In the genomic region with DNA sequence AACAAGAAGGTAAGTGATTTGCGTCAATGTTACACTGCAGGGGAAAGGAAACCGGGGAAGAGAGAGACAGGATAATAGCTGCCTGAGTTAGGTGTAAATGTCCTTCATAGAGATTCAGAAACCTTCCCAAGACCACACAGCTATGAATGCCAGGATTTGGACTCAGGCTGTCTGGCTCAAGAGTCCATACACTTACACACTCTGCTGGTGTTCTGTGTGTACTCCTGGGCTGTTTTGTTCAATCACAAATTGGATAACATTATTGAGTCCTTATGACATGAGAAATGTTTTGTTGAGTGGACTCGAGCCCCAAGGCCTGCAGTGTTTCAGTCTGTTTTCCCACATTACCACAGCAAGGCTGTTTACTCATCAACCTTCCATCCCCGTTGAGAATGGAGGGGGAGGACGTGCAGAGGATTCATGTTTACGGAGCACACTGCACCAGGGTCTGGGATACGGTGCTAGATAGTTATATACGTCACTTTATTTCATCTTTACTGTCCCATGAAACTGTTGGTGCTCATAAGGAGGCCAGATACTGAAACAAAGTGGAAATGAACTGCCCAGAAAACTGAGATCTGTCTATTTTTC, we compare ENCODE assay signal across 23 cellular contexts.
DNase-seq lines count a peak whose midpoint lies in the region; ATAC-seq, FAIRE-seq and TF ChIP-seq lines count a peak whose summit lies in the region.
"Had no signal": no experiment of that assay in that cellular context is flagged by ENCODE, and none has a peak within 500 bp of the region (broad histone marks: within the 10 kb centered on the region; RNA-seq: fewer than 3 reads in every experiment).

No MANE protein-coding gene starts in this region.

- H3K9ac ChIP-seq in liver (ENCODE audit: low read depth in 1 of 2, low read length in 2 of 2), result peak overlapping the region in 1 of 2 donors; percentile 73
- H3K9ac ChIP-seq: BLaER1 had no signal

- peak overlapping the region; percentile 34 for H3K27ac Mint-ChIP-seq in Caco-2 (ENCODE audit: unreplicated experiment)
- H3K27ac Mint-ChIP-seq: B cell; CD4-positive, CD25-positive, alpha-beta regulatory T cell; CD8-positive, alpha-beta T cell had no signal

- TF ChIP-seq EP300 in sigmoid colon (IDR thresholded peaks at IDR 0.05), result no peak

- WGBS in liver, result 42% methylated on average over 8 of the region's 8 CpGs
- WGBS in sigmoid colon, 2 donors, result 71 to 82% methylated on average over 8 of the region's 8 CpGs

- H3K4me1 ChIP-seq in Caco-2, result peaks cover 23% of the 10 kb centered on the region
- H3K4me1 ChIP-seq in liver (ENCODE audit: control insufficient read depth in 4 of 4, insufficient read depth in 4 of 4, low read length in 3 of 4), result peaks cover 3 to 66% (median 45%) of the 10 kb centered on the region in 4 donors
- no peaks in the 10 kb centered on the region for H3K4me1 ChIP-seq in sigmoid colon
- H3K4me1 ChIP-seq: BLaER1 had no signal

- TF ChIP-seq RAD21 in liver (IDR thresholded peaks at IDR 0.05), result peak in 1 of 2 donors; percentile 33

- H3K27me3 ChIP-seq in Caco-2 (replicated peaks; ENCODE audit: control insufficient read depth, insufficient read depth, low read length) (no peaks in the 10 kb centered on the region), bronchial epithelial cell (ENCODE audit: control insufficient read depth, insufficient read depth, low read length) (no peaks in the 10 kb centered on the region), liver (ENCODE audit: control insufficient read depth in 4 of 4, insufficient read depth in 4 of 4, low read length in 3 of 4) (no peaks in the 10 kb centered on the region), sigmoid colon (no peaks in the 10 kb centered on the region)
- H3K27me3 ChIP-seq: BLaER1 had no signal

- H3K27ac ChIP-seq in liver (ENCODE audit: low read depth in 1 of 2, low read length in 2 of 2) (peak overlapping the region; percentile 72 to 96), sigmoid colon (no peak overlapping the region)
- H3K27ac ChIP-seq: 22Rv1, BLaER1, C4-2B had no signal

- ATAC-seq in HG02870 (IDR thresholded peaks at IDR 0.05; ENCODE audit: unreplicated experiment), result no peak
- ATAC-seq: CD8-positive, alpha-beta T cell had no signal

- POLR2A ChIA-PET in Caco-2 (lab: Charles Lee), result no interaction called here

- TF ChIP-seq POLR2A in sigmoid colon (IDR thresholded peaks at IDR 0.05), result no peak

- no TSS peak for BruUV-seq in Caco-2 (replicated peaks; lab: Mats Ljungman, UMichigan)

- H3K9me3 ChIP-seq in Caco-2, result no peaks in the 10 kb centered on the region; the same call in 1 of the 2 replicates
- no peaks in the 10 kb centered on the region for H3K9me3 ChIP-seq in liver (ENCODE audit: control insufficient read depth in 4 of 4, low read length in 3 of 4)
- H3K9me3 ChIP-seq in sigmoid colon, result peaks cover 0 to 4% (median 1%) of the 10 kb centered on the region in 4 donors
- H3K9me3 ChIP-seq: BLaER1 had no signal

- H3K9me3 Mint-ChIP-seq in Caco-2 (ENCODE audit: unreplicated experiment), result peaks cover 23% of the 10 kb centered on the region

- H3K27me3 Mint-ChIP-seq in Caco-2 (ENCODE audit: insufficient read depth, unreplicated experiment), result no peaks in the 10 kb centered on the region
- H3K27me3 Mint-ChIP-seq: B cell; CD4-positive, CD25-positive, alpha-beta regulatory T cell had no signal

- H3K4me1 Mint-ChIP-seq in Caco-2 (ENCODE audit: low read depth, unreplicated experiment), result peaks cover 18% of the 10 kb centered on the region
- H3K4me1 Mint-ChIP-seq: B cell; CD4-positive, CD25-positive, alpha-beta regulatory T cell had no signal

- intact Hi-C loops in Caco-2 (cut with micrococcal nuclease; ENCODE audit: unreplicated experiment), result loop anchor here (10.0 kb wide), 1 partner anchor 103 kb away; no protein-coding TSS in a partner anchor
- intact Hi-C loops in sigmoid colon (cut with DNase I), result no loop called here

- no peak for DNase-seq in Caco-2
- no peak for DNase-seq in bronchial epithelial cell (ENCODE audit: low read depth)
- no peak for DNase-seq in sigmoid colon
- DNase-seq in activated T-cell treated with anti-CD3 and anti-CD28 coated beads, Interleukin-2, amount 50 U/mL, for 1 hour, result no peak
- DNase-seq: CD4-positive, CD25-positive, alpha-beta regulatory T cell; CD8-positive, alpha-beta T cell; DMS 273 treated with DMSO at 0.1 percent for 48 hours; DMS79; EL; GDM1; H7; HCEC 1CT had no signal

- CTCF ChIA-PET in Caco-2 (lab: Charles Lee), result no interaction called here

- H3K4me3 Mint-ChIP-seq in Caco-2 (ENCODE audit: unreplicated experiment), result no peak overlapping the region
- H3K4me3 Mint-ChIP-seq: B cell; CD4-positive, CD25-positive, alpha-beta regulatory T cell; CD8-positive, alpha-beta T cell had no signal

- H3K36me3 ChIP-seq in Caco-2 (ENCODE audit: control insufficient read depth, insufficient read depth, low read length), result no peaks in the 10 kb centered on the region
- no peaks in the 10 kb centered on the region for H3K36me3 ChIP-seq in bronchial epithelial cell (ENCODE audit: control insufficient read depth, insufficient read depth, low read length)
- H3K36me3 ChIP-seq in liver (ENCODE audit: control insufficient read depth in 4 of 4, insufficient read depth in 3 of 4, low read depth in 1 of 4, low read length in 3 of 4), result no peaks in the 10 kb centered on the region
- H3K36me3 ChIP-seq in sigmoid colon, result no peaks in the 10 kb centered on the region
- H3K36me3 ChIP-seq: BLaER1 had no signal

- no peak for TF ChIP-seq CTCF in Caco-2 (IDR thresholded peaks at IDR 0.05; ENCODE audit: insufficient read depth in 1 of 2, low read depth in 1 of 2, low read length in 1 of 2, severe bottlenecking in 1 of 2, unreplicated experiment in 1 of 2)
- no peak for TF ChIP-seq CTCF in bronchial epithelial cell (IDR thresholded peaks at IDR 0.05; ENCODE audit: insufficient read depth, low read length, severe bottlenecking)
- TF ChIP-seq CTCF in liver (IDR thresholded peaks at IDR 0.05; ENCODE audit: low read depth, low read length, missing input control), result no peak
- TF ChIP-seq CTCF in sigmoid colon (IDR thresholded peaks at IDR 0.05), result no peak

- H3K4me3 ChIP-seq in Caco-2 (ENCODE audit: low read depth, low read length) (no peak overlapping the region), bronchial epithelial cell (ENCODE audit: low read depth, low read length) (no peak overlapping the region), liver (ENCODE audit: low read depth in 1 of 3, low read length in 3 of 3) (peak overlapping the region; percentile 20 to 66 (median 60)), sigmoid colon (no peak overlapping the region)
- H3K4me3 ChIP-seq: BLaER1 had no signal

- peaks cover 18% of the 10 kb centered on the region for H3K36me3 Mint-ChIP-seq in Caco-2 (ENCODE audit: insufficient read depth, unreplicated experiment)
- H3K36me3 Mint-ChIP-seq: CD4-positive, CD25-positive, alpha-beta regulatory T cell; CD8-positive, alpha-beta T cell had no signal

- FAIRE-seq in bronchial epithelial cell (lab: Jason Lieb, UNC), result peak; percentile 7
- FAIRE-seq: A204.1, D721Med, GM12891, GM18507, H1 had no signal

TF ChIP-seq in liver, 16 proteins besides CTCF, POLR2A, EP300 and RAD21 (continues in another document):
- TF ChIP-seq GABPA (IDR thresholded peaks at IDR 0.05 in 1 of 2, conservative IDR thresholded peaks at IDR 0.05 in 1 of 2) (no peak), TAF1 (conservative IDR thresholded peaks at IDR 0.05) (no peak), EGR1 (IDR thresholded peaks at IDR 0.05; ENCODE audit: low read depth in 2 of 2) (peak in 1 of 2 donors; percentile 34), REST (IDR thresholded peaks at IDR 0.05) (no peak), FOXA1 (IDR thresholded peaks at IDR 0.05) (peak; percentile 22), YY1 (IDR thresholded peaks at IDR 0.05) (no peak), JUND (IDR thresholded peaks at IDR 0.05) (no peak)
- TF ChIP-seq, protein P1, sequence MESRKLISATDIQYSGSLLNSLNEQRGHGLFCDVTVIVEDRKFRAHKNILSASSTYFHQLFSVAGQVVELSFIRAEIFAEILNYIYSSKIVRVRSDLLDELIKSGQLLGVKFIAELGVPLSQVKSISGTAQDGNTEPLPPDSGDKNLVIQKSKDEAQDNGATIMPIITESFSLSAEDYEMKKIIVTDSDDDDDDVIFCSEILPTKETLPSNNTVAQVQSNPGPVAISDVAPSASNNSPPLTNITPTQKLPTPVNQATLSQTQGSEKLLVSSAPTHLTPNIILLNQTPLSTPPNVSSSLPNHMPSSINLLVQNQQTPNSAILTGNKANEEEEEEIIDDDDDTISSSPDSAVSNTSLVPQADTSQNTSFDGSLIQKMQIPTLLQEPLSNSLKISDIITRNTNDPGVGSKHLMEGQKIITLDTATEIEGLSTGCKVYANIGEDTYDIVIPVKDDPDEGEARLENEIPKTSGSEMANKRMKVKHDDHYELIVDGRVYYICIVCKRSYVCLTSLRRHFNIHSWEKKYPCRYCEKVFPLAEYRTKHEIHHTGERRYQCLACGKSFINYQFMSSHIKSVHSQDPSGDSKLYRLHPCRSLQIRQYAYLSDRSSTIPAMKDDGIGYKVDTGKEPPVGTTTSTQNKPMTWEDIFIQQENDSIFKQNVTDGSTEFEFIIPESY (IDR thresholded peaks at IDR 0.05), result no peak
- TF ChIP-seq, protein P2, sequence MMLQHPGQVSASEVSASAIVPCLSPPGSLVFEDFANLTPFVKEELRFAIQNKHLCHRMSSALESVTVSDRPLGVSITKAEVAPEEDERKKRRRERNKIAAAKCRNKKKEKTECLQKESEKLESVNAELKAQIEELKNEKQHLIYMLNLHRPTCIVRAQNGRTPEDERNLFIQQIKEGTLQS (IDR thresholded peaks at IDR 0.05), result no peak

Comparison
In these comparisons a context has a peak if more than half of its experiments do, and no peak if none do; other contexts are left out.
1. H3K4me3 ChIP-seq: peak in liver (3 of 3); none in Caco-2 (single experiment), bronchial epithelial cell (single experiment) and sigmoid colon (0 of 4).
2. H3K27ac ChIP-seq: peak in liver (2 of 2); none in sigmoid colon (0 of 4).